30 cellular contexts compared by ENCODE assay signal in the genomic region with DNA sequence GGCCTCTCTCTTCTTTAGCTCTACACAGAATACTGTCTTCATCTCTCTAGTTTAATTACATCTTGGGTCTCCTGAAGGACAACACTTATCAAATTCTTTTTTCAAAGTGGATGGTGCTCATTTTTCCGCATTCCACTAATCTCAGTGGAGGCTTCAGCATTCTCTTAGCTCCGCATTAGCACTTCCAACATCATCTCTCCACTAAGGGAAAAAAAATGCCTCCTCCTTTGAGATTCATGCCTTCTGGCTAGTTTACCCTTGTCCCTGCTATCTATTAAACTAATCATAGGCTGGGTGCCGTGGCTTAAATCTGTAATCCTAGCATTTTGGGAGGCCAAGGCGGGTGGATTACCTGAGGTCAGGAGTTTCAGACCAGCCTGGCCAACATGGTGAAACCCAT.
"Had no signal": no experiment of that assay in that cellular context is flagged by ENCODE, and none has a peak within 500 bp of the region (broad histone marks: within the 10 kb centered on the region; RNA-seq: fewer than 3 reads in every experiment).

No MANE protein-coding gene starts in this region.

- H3K4me3 ChIP-seq: ascending aorta, cardiac muscle cell had no signal

- ATAC-seq: activated CD4-positive, alpha-beta T cell treated with anti-CD3 and anti-CD28 coated beads for 36 hours; activated CD4-positive, CD25-positive, alpha-beta regulatory T cell treated with anti-CD3 and anti-CD28 coated beads, Interleukin-2, amount 50 U/mL, for 24 hours; activated CD8-positive, alpha-beta memory T cell treated with anti-CD3 and anti-CD28 coated beads, Interleukin-2, amount 10 ng/mL, durations not matched to agents 7 days and 5 days; activated CD8-positive, alpha-beta T cell treated with anti-CD3 and anti-CD28 coated beads, Interleukin-2, amount 10 ng/mL, durations not matched to agents 7 days and 5 days; activated naive CD8-positive, alpha-beta T cell treated with anti-CD3 and anti-CD28 coated beads, Interleukin-2, amount 50 U/mL, for 24 hours; T-cell had no signal

- DNase-seq: activated B cell treated with CpG ODN at 0.5 μM for 24 hours; activated CD4-positive, alpha-beta memory T cell treated with anti-CD3 and anti-CD28 coated beads, Interleukin-2, amount 10 ng/mL, durations not matched to agents 7 days and 5 days; activated CD4-positive, alpha-beta T cell treated with anti-CD3 and anti-CD28 coated beads for 1 hour; activated CD4-positive, alpha-beta T cell treated with anti-CD3 and anti-CD28 coated beads for 36 hours; activated CD4-positive, alpha-beta T cell treated with anti-CD3 and anti-CD28 coated beads for 48 hours; activated CD4-positive, alpha-beta T cell treated with anti-CD3 and anti-CD28 coated beads, Interleukin-2, amount 10 ng/mL, durations not matched to agents 7 days and 5 days; activated CD4-positive, alpha-beta T cell treated with anti-CD3 and anti-CD28 coated beads, Interleukin-2, amount 50 U/mL, for 48 hours; activated CD8-positive, alpha-beta memory T cell treated with anti-CD3 and anti-CD28 coated beads for 24 hours; activated CD8-positive, alpha-beta memory T cell treated with anti-CD3 and anti-CD28 coated beads, Interleukin-2, amount 10 ng/mL, durations not matched to agents 7 days and 5 days; activated CD8-positive, alpha-beta memory T cell treated with anti-CD3 and anti-CD28 coated beads, Interleukin-2, amount 50 U/mL, for 48 hours; activated CD8-positive, alpha-beta T cell treated with anti-CD3 and anti-CD28 coated beads, Interleukin-2, amount 10 ng/mL, durations not matched to agents 7 days and 5 days; activated effector memory CD4-positive, alpha-beta T cell treated with Interleukin-2 at 50 U/mL for 16 hours; activated gamma-delta T cell; activated naive CD4-positive, alpha-beta T cell treated with anti-CD3 and anti-CD28 coated beads, Interleukin-2, amount 10 ng/mL, durations not matched to agents 7 days and 5 days; activated naive CD4-positive, alpha-beta T cell treated with Interleukin-2 at 50 U/mL for 16 hours; activated naive CD8-positive, alpha-beta T cell treated with anti-CD3 and anti-CD28 coated beads, Interleukin-2, amount 10 ng/mL, durations not matched to agents 7 days and 5 days; activated naive CD8-positive, alpha-beta T cell treated with anti-CD3 and anti-CD28 coated beads, Interleukin-2, amount 50 U/mL, for 24 hours; activated T-cell treated with anti-CD3 and anti-CD28 coated beads, Interleukin-2, amount 50 U/mL, for 24 hours; activated T-cell treated with anti-CD3 and anti-CD28 coated beads, Interleukin-2, amount 50 U/mL, for 48 hours; amygdala; anterior cingulate cortex; caudate nucleus; cerebellar nuclear complex; T-cell; T-helper 2 cell; T-helper 9 cell had no signal

- H3K27ac ChIP-seq: ascending aorta, cardiac muscle cell, VCaP had no signal

- H3K27me3 ChIP-seq: ascending aorta, cardiac muscle cell had no signal

- H3K36me3 ChIP-seq: cardiac muscle cell had no signal

- H3K9me3 ChIP-seq: ascending aorta had no signal
